In the genomic region with DNA sequence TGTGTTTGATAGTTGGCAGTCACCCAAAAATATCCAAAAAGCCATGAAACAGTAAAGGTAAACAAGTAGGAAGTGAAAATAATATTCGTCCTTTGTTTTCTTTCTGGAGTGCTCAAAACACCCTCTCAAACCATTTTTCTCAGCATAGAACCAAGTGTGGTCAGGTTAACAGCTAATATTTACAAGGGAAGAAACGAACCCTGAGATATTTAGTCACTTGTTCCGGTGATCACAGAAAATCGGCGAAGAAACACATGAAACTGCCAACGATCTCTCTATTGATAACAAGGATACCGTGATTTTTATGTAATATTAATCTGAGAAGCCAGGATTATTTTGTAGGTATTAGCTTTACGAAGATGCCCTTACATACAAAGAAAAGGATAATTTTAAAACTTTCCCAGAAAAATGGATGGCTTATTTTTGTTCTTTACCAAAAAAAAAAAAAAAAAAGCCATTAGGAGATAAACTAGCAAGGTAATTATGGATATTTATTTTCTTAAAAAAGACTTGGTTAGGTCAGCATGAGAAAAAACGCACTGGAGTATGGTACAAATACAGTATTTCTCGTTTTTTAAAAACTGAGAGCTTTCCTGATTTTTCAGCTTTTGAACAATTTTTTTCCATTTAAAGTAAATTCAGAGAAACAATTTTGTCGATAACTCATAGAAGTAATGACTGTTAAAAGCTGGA, we compare ENCODE assay signal across 8 cellular contexts.
DNase-seq lines count a peak whose midpoint lies in the region; ATAC-seq and TF ChIP-seq lines count a peak whose summit lies in the region.

No MANE protein-coding gene starts in this region.

- H3K9me3 ChIP-seq in breast epithelium (no peaks in the 10 kb centered on the region), aorta (ENCODE audit: control insufficient read depth, low read length) (no peaks in the 10 kb centered on the region)

- 18 to 23% methylated on average over 11 of the region's 11 CpGs for WGBS in aorta, 2 donors

- peak overlapping the region; percentile 100 for H3K27ac Mint-ChIP-seq in memory B cell

- H3K9me3 Mint-ChIP-seq in memory B cell: no peaks in the 10 kb centered on the region

- no peaks in the 10 kb centered on the region for H3K27me3 Mint-ChIP-seq in memory B cell

- intact Hi-C loops in breast epithelium (cut with DNase I; ENCODE audit: low total_unique reads) (no loop called here), aorta (cut with DNase I) (loop anchor here (2.0 to 5.0 kb wide), 3 partner anchors 71 to 137 kb away; a partner anchor contains a TSS)

- H3K4me3 ChIP-seq in GM08714 (ENCODE audit: low read length) (peak overlapping the region; percentile 84), breast epithelium (peak overlapping the region; percentile 75 to 80 (median 75)), aorta (ENCODE audit: low read length in 2 of 2) (peak overlapping the region; percentile 76 to 94)

- no peak for TF ChIP-seq POLR2A in breast epithelium (IDR thresholded peaks at IDR 0.05)

- H3K4me3 Mint-ChIP-seq in memory B cell: peak overlapping the region; percentile 94

- H3K36me3 Mint-ChIP-seq in memory B cell: peaks cover 1% of the 10 kb centered on the region

- H3K4me1 Mint-ChIP-seq in memory B cell: peaks cover 7% of the 10 kb centered on the region

- H3K4me1 ChIP-seq in breast epithelium (no peaks in the 10 kb centered on the region), aorta (ENCODE audit: control insufficient read depth in 1 of 2, insufficient read depth in 2 of 2, low read length in 2 of 2) (peaks cover 0 to 2% of the 10 kb centered on the region in 2 donors)

- H3K27ac ChIP-seq in breast epithelium (peak overlapping the region; percentile 99 to 100), aorta (ENCODE audit: low read depth in 1 of 2, low read length in 2 of 2) (peak overlapping the region in 1 of 2 donors; percentile 98)

- DNase-seq in NCI-H128 (lab: John Stamatoyannopoulos, UW; ENCODE audit: unreplicated experiment) (peak; percentile 73), breast epithelium (ENCODE audit: low spot score in 2 of 2) (no peak), memory B cell (ENCODE audit: low spot score in 2 of 2) (no peak), aorta (no peak), cerebellar cortex (ENCODE audit: low spot score) (no peak)

- H3K27me3 ChIP-seq in breast epithelium (no peaks in the 10 kb centered on the region), aorta (ENCODE audit: control insufficient read depth in 1 of 2, insufficient read depth in 2 of 2, low read length in 1 of 2) (no peaks in the 10 kb centered on the region)

- H3K36me3 ChIP-seq in breast epithelium (no peaks in the 10 kb centered on the region), aorta (ENCODE audit: control insufficient read depth in 1 of 2, insufficient read depth in 2 of 2, low read length in 1 of 2) (no peaks in the 10 kb centered on the region)

- no peak for TF ChIP-seq CTCF in breast epithelium (IDR thresholded peaks at IDR 0.05)

- no peak for ATAC-seq in memory B cell (ENCODE audit: low read depth)
- ATAC-seq in aorta (ENCODE audit: low FRiP score): no peak
- ATAC-seq in HG03097 (IDR thresholded peaks at IDR 0.05; ENCODE audit: low FRiP score, unreplicated experiment): no peak
- no peak for ATAC-seq in GM18502 (IDR thresholded peaks at IDR 0.05; ENCODE audit: poor library complexity, unreplicated experiment)
